In genomic region chr4:13543648-13544555, GRCh38 we compare ENCODE assay signal across 1 cellular context.
TF ChIP-seq lines count a peak whose summit lies in the region.

Gene NKX3-2 (minus strand): TSS chr4:13544508. CDS start chr4:13544414, 94 bp downstream.

TF ChIP-seq in HCT116, 20 proteins besides CTCF, POLR2A, EP300 and RAD21 (continued from another document):
- TF ChIP-seq REST (IDR thresholded peaks at IDR 0.05; ENCODE audit: low read depth) (no peak), CEBPB (IDR thresholded peaks at IDR 0.05; ENCODE audit: low read depth) (no peak), EZH2 (IDR thresholded peaks at IDR 0.05) (no peak), EGR1 (IDR thresholded peaks at IDR 0.05; ENCODE audit: low read depth) (no peak), MAX (IDR thresholded peaks at IDR 0.05) (no peak), YY1 (IDR thresholded peaks at IDR 0.05; ENCODE audit: extremely low read depth, insufficient replicate concordance, low read depth, low read length) (no peak), SIN3A (IDR thresholded peaks at IDR 0.05; ENCODE audit: low read depth) (no peak), CBX3 (IDR thresholded peaks at IDR 0.05; ENCODE audit: low read depth) (no peak)
- TF ChIP-seq, protein P1, sequence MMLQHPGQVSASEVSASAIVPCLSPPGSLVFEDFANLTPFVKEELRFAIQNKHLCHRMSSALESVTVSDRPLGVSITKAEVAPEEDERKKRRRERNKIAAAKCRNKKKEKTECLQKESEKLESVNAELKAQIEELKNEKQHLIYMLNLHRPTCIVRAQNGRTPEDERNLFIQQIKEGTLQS (IDR thresholded peaks at IDR 0.05): no peak
